Comparison of ENCODE assay signal across 12 cellular contexts in genomic region chr9:21286099-21286498, GRCh38. TPM values are rescaled to one million over a fixed set of nuclear protein-coding genes. Genes with fewer than 3 reads are reported as not detected.
"Had no signal": no experiment of that assay in that cellular context is flagged by ENCODE, and none has a peak within 500 bp of the region (broad histone marks: within the 10 kb centered on the region; RNA-seq: fewer than 3 reads in every experiment).

No MANE protein-coding gene starts in this region.

- H3K36me3 ChIP-seq: HAP-1 had no signal

- H3K9me3 ChIP-seq: HAP-1 had no signal

- FAIRE-seq: H1, H54 had no signal

- H3K4me1 Mint-ChIP-seq: GM23338, H9 had no signal

- H3K27ac Mint-ChIP-seq: GM23338, H9, HFFc6 had no signal

- H2AFZ ChIP-seq: GM23248, GM23338 had no signal

- H3K27ac ChIP-seq: GM23248 had no signal

- H3K4me3 ChIP-seq: GM23248, GM23338, HAP-1 had no signal

- H3K4me3 Mint-ChIP-seq: GM23338, H9, HFFc6 had no signal

- ATAC-seq: GM23338, HCT116 had no signal

- H3K9ac ChIP-seq: GM23248 had no signal

- DNase-seq: GM23248, GOT3, H7, H9, HCEC 1CT, HFFc6 had no signal

- H3K9me3 Mint-ChIP-seq: GM23338, HFFc6 had no signal

- H3K4me2 ChIP-seq: GM23338 had no signal

- H3K4me1 ChIP-seq: HAP-1 had no signal

RNA-seq across cellular contexts. Expression of gene IFNA5, which starts 19.0 kb away (rescaled TPM):
- total RNA-seq: GM23248, GM23338, H1, H4, H7, H9, HFFc6 had no signal
- polyA plus RNA-seq: GM23248, GM23338, H1 had no signal

RNA-seq across cellular contexts. Expression of gene IFNA14, which starts 46.3 kb away (rescaled TPM):
- total RNA-seq: GM23248, GM23338, H1, H4, H7, H9, HFFc6 had no signal
- polyA plus RNA-seq: GM23248, GM23338, H1 had no signal

RNA-seq across cellular contexts. Expression of gene IFNA17, which starts 58.1 kb away (rescaled TPM):
- total RNA-seq: GM23248, GM23338, H1, H4, H7, H9, HFFc6 had no signal
- polyA plus RNA-seq: GM23248, GM23338, H1 had no signal
